15 cellular contexts compared by ENCODE assay signal in genomic region chr15:75705854-75706681, GRCh38. TPM values are rescaled to one million over a fixed set of nuclear protein-coding genes. Genes with fewer than 3 reads are reported as not detected.
A peak's percentile ranks its signal among the peaks of the same experiment; 100 is the strongest.
DNase-seq lines count a peak whose midpoint lies in the region; ATAC-seq, FAIRE-seq and TF ChIP-seq lines count a peak whose summit lies in the region.
"Had no signal": no experiment of that assay in that cellular context is flagged by ENCODE, and none has a peak within 500 bp of the region (broad histone marks: within the 10 kb centered on the region; RNA-seq: fewer than 3 reads in every experiment).

No MANE protein-coding gene starts in this region.

- TF ChIP-seq EP300 in H1 (IDR thresholded peaks at IDR 0.05; ENCODE audit: borderline replicate concordance in 1 of 2, low read depth in 2 of 2, low read length in 2 of 2): no peak; a peak in 1 of 3 replicates

- H2BK15ac ChIP-seq in H1 (ENCODE audit: low read length) (peak overlapping the region; percentile 98), neuronal stem cell (ENCODE audit: low read length) (peak overlapping the region; percentile 59)

- H3K4me1 ChIP-seq in cardiac muscle cell (ENCODE audit: low read depth) (peaks cover 18% of the 10 kb centered on the region), H1 (replicated peaks in 1 of 4; ENCODE audit: control insufficient read depth in 3 of 4, insufficient read depth in 4 of 4, low read length in 3 of 4) (peaks cover 0 to 6% (median 1%) of the 10 kb centered on the region in 4 experiments; a peak in 3 of 7 replicates), neuronal stem cell (ENCODE audit: control insufficient read depth in 2 of 2, insufficient read depth in 1 of 2, low read depth in 1 of 2, low read length in 2 of 2) (peaks cover 0 to 8% of the 10 kb centered on the region in 2 donors), vagina (peaks cover 60% of the 10 kb centered on the region)

- H3K23me2 ChIP-seq in H1 (ENCODE audit: low read depth, low read length): no peaks in the 10 kb centered on the region

- H3K14ac ChIP-seq in H1 (ENCODE audit: insufficient read length) (no peak overlapping the region), neuronal stem cell (ENCODE audit: low read length) (peak overlapping the region; percentile 75)

- H3K27me3 ChIP-seq in cardiac muscle cell: no peaks in the 10 kb centered on the region
- no peaks in the 10 kb centered on the region for H3K27me3 ChIP-seq in H1 (replicated peaks in 1 of 4; ENCODE audit: control insufficient read depth in 3 of 4, extremely low read depth in 1 of 4, insufficient read depth in 3 of 4, low read length in 3 of 4)
- H3K27me3 ChIP-seq in neuronal stem cell (ENCODE audit: control insufficient read depth in 3 of 3, insufficient read depth in 3 of 3, low read depth in 1 of 3, low read length in 3 of 3): peaks cover 0 to 8% (median 0%) of the 10 kb centered on the region in 3 experiments
- H3K27me3 ChIP-seq in vagina: no peaks in the 10 kb centered on the region
- H3K27me3 ChIP-seq: testis had no signal

- H2AFZ ChIP-seq in H1 (ENCODE audit: low read length) (no peak overlapping the region), neuronal stem cell (ENCODE audit: low read length) (peak overlapping the region; percentile 83)

- no peak for FAIRE-seq in H1 (lab: Jason Lieb, UNC)

- peak overlapping the region; percentile 86 for H3K27ac ChIP-seq in cardiac muscle cell
- H3K27ac ChIP-seq in H1 (ENCODE audit: low read depth, low read length): no peak overlapping the region; the same call in 1 of the 2 replicates
- H3K27ac ChIP-seq in neuronal stem cell (replicated peaks; ENCODE audit: low read length): no peak overlapping the region
- peak overlapping the region; percentile 84 for H3K27ac ChIP-seq in vagina
- H3K27ac ChIP-seq: testis had no signal

- no peak for TF ChIP-seq CTCF in cardiac muscle cell (IDR thresholded peaks at IDR 0.05; ENCODE audit: low read depth, low read length)
- TF ChIP-seq CTCF in H1 (IDR thresholded peaks at IDR 0.05; ENCODE audit: control extremely low read depth in 1 of 3, insufficient read depth in 1 of 3, low read depth in 1 of 3, low read length in 3 of 3): no peak
- TF ChIP-seq CTCF in vagina (IDR thresholded peaks at IDR 0.05): no peak

- H3K18ac ChIP-seq in H1 (ENCODE audit: extremely low read depth, low read length): peak overlapping the region; percentile 78; the same call in 1 of the 2 replicates
- peak overlapping the region; percentile 76 for H3K18ac ChIP-seq in neuronal stem cell (ENCODE audit: low read length)

- H3K56ac ChIP-seq in H1 (replicated peaks; ENCODE audit: insufficient read length, low read depth, low read length): no peak overlapping the region

- POLR2A ChIA-PET in H1 (lab: Charles Lee; ENCODE audit: partially characterized antibody): interaction anchor here (0.6 to 2.3 kb wide), 3 partner anchors 17 to 329 kb away, joined by 3 to 7 read pairs (median 5); a partner anchor contains a TSS

- H3K4me3 ChIP-seq in cardiac muscle cell: no peak overlapping the region
- no peak overlapping the region for H3K4me3 ChIP-seq in H1 (ENCODE audit: extremely low read depth in 1 of 4, insufficient read depth in 2 of 4, low read depth in 3 of 4, low read length in 4 of 4)
- H3K4me3 ChIP-seq in neuronal stem cell (ENCODE audit: low read length in 2 of 2): peak overlapping the region in 1 of 2 donors; percentile 34
- no peak overlapping the region for H3K4me3 ChIP-seq in vagina
- H3K4me3 ChIP-seq: testis had no signal

- TF ChIP-seq RAD21 in H1 (IDR thresholded peaks at IDR 0.05 in 1 of 2, conservative IDR thresholded peaks at IDR 0.05 in 1 of 2; ENCODE audit: low read depth in 2 of 2, low read length in 2 of 2): no peak

- no peak for TF ChIP-seq POLR2A in H1 (IDR thresholded peaks at IDR 0.05; ENCODE audit: control extremely low read depth in 1 of 2, low read depth in 2 of 2, low read length in 2 of 2)
- TF ChIP-seq POLR2A in vagina (IDR thresholded peaks at IDR 0.05): no peak

- H3K23ac ChIP-seq in H1 (ENCODE audit: insufficient read length): no peak overlapping the region
- H3K23ac ChIP-seq in neuronal stem cell (ENCODE audit: low read depth, low read length, poor library complexity): no peak overlapping the region

- DNase-seq in cardiac muscle cell (ENCODE audit: low read depth in 1 of 2, low spot score in 1 of 2) (peak in 1 of 2 donors; percentile 32), left cardiac atrium (no peak), H1 (ENCODE audit: low read depth in 1 of 2, low spot score in 2 of 2) (no peak), neuronal stem cell (ENCODE audit: low spot score) (no peak), vagina (ENCODE audit: extremely low spot score in 2 of 2) (no peak), NK-92 (lab: John Stamatoyannopoulos, UW; ENCODE audit: unreplicated experiment) (no peak), GDM1 (lab: John Stamatoyannopoulos, UW) (no peak), NCI-H2227 treated with DMSO at 0.1 percent for 48 hours (lab: John Stamatoyannopoulos, UW) (no peak)
- DNase-seq: activated CD4-positive, alpha-beta T cell treated with anti-CD3 and anti-CD28 coated beads for 48 hours; activated T-cell treated with anti-CD3 and anti-CD28 coated beads, Interleukin-2, amount 50 U/mL, for 4 hours; CD4-positive, alpha-beta T cell; mammary epithelial cell; MM.1S; occipital lobe; testis had no signal

- CTCF ChIA-PET in H1 (lab: Charles Lee; ENCODE audit: partially characterized antibody): interaction anchor here (0.5 to 1.4 kb wide), 7 partner anchors 12 to 196 kb away, joined by 3 to 5 read pairs (median 4); no protein-coding TSS in a partner anchor

- H3K9me3 ChIP-seq in cardiac muscle cell (ENCODE audit: low read depth) (no peaks in the 10 kb centered on the region), H1 (ENCODE audit: insufficient read depth in 2 of 2, low read depth in 1 of 2, low read length in 1 of 2) (no peaks in the 10 kb centered on the region), neuronal stem cell (replicated peaks in 1 of 2; ENCODE audit: control insufficient read depth in 2 of 2, insufficient read depth in 1 of 2, low read depth in 1 of 2, low read length in 2 of 2) (no peaks in the 10 kb centered on the region), vagina (no peaks in the 10 kb centered on the region)
- H3K9me3 ChIP-seq: testis had no signal

- no peak overlapping the region for H2BK120ac ChIP-seq in H1 (replicated peaks; ENCODE audit: low read depth, low read length)
- no peak overlapping the region for H2BK120ac ChIP-seq in neuronal stem cell (ENCODE audit: low read depth, low read length)

- ATAC-seq in left cardiac atrium: no peak
- ATAC-seq: activated T-cell treated with anti-CD3 and anti-CD28 coated beads, Interleukin-2, amount 50 U/mL, for 4 hours had no signal

- H4K91ac ChIP-seq in H1 (replicated peaks; ENCODE audit: insufficient read length, low read length) (no peak overlapping the region), neuronal stem cell (ENCODE audit: low read depth, low read length, poor library complexity) (no peak overlapping the region)

- H3K4me2 ChIP-seq in H1 (ENCODE audit: insufficient read depth in 1 of 2, low read depth in 2 of 2, low read length in 2 of 2): no peak overlapping the region
- no peak overlapping the region for H3K4me2 ChIP-seq in neuronal stem cell (ENCODE audit: insufficient read depth, low read length, poor library complexity, severe bottlenecking)

- H4K8ac ChIP-seq in H1 (ENCODE audit: extremely low read depth, insufficient read depth, low read length) (no peak overlapping the region; the same call in 1 of the 2 replicates), neuronal stem cell (ENCODE audit: low read depth, low read length) (peak overlapping the region; percentile 86)

- peaks cover 0 to 4% of the 10 kb centered on the region in 2 experiments for H4K20me1 ChIP-seq in H1 (replicated peaks in 1 of 2; ENCODE audit: control insufficient read depth in 1 of 2, insufficient read depth in 2 of 2, low read length in 2 of 2)

- H3K79me1 ChIP-seq in H1 (ENCODE audit: low read depth, low read length) (no peaks in the 10 kb centered on the region), neuronal stem cell (ENCODE audit: low read depth, low read length) (no peaks in the 10 kb centered on the region)

- peak overlapping the region; percentile 87; the same call in 1 of the 2 replicates for H2BK12ac ChIP-seq in H1 (ENCODE audit: low read depth, low read length)
- no peak overlapping the region for H2BK12ac ChIP-seq in neuronal stem cell (ENCODE audit: low read length)

- H3K9ac ChIP-seq in H1 (replicated peaks in 1 of 4; ENCODE audit: extremely low read depth in 1 of 4, low read depth in 3 of 4, low read length in 3 of 4) (no peak overlapping the region), neuronal stem cell (ENCODE audit: low read depth, low read length, poor library complexity) (peak overlapping the region; percentile 14)

- H2BK20ac ChIP-seq in H1 (ENCODE audit: low read length): peak overlapping the region; percentile 95

- no peaks in the 10 kb centered on the region for H3K36me3 ChIP-seq in cardiac muscle cell
- H3K36me3 ChIP-seq in H1 (ENCODE audit: control insufficient read depth in 2 of 4, insufficient read depth in 4 of 4, low read length in 3 of 4): no peaks in the 10 kb centered on the region
- no peaks in the 10 kb centered on the region for H3K36me3 ChIP-seq in neuronal stem cell (replicated peaks in 1 of 2; ENCODE audit: control insufficient read depth in 2 of 2, insufficient read depth in 2 of 2, low read length in 2 of 2)
- no peaks in the 10 kb centered on the region for H3K36me3 ChIP-seq in vagina

- H4K5ac ChIP-seq in H1 (ENCODE audit: insufficient read length, low read depth, low read length): no peak overlapping the region

- no peaks in the 10 kb centered on the region for H3K79me2 ChIP-seq in H1 (ENCODE audit: control insufficient read depth in 1 of 2, insufficient read depth in 2 of 2, low read length in 2 of 2)

- H2BK5ac ChIP-seq in H1 (ENCODE audit: low read depth, low read length) (peak overlapping the region; percentile 56), neuronal stem cell (ENCODE audit: low read length) (no peak overlapping the region)

- intact Hi-C loops in left cardiac atrium (cut with DNase I) (no loop called here), vagina (cut with DNase I) (no loop called here)

- WGBS in H1 (ENCODE audit: extremely low coverage in 1 of 2, insufficient coverage in 1 of 2, insufficient read length in 1 of 2, insufficient replicate concordance in 2 of 2, low coverage in 1 of 2, low lambda C conversion rate in 2 of 2, missing lambda C conversion rate in 1 of 2), 2 experiments: 84% methylated on average over 13 of the region's 14 CpGs; no CpG with 5 or more reads in 1 of the 2 experiments
- WGBS in neuronal stem cell (ENCODE audit: extremely low coverage in 2 of 2, insufficient read length in 2 of 2, insufficient replicate concordance in 1 of 2), 2 donors: no CpG with 5 or more reads among the region's 14 CpGs

- peak overlapping the region; percentile 95; the same call in 1 of the 2 replicates for H2AK5ac ChIP-seq in H1 (ENCODE audit: low read depth, low read length)
- H2AK5ac ChIP-seq in neuronal stem cell (ENCODE audit: low read depth, low read length): peak overlapping the region; percentile 3

- H3K4ac ChIP-seq in H1 (replicated peaks; ENCODE audit: insufficient read length, low read depth, low read length) (peak overlapping the region; percentile 69), neuronal stem cell (ENCODE audit: low read length) (no peak overlapping the region)

RNA-seq across cellular contexts. Expression of gene CSPG4, which starts 6.6 kb away (rescaled TPM):
- total RNA-seq in cardiac muscle cell (17.2 and 30.6 TPM in 2 replicates), left cardiac atrium (10 to 100 TPM; 16.8 to 27.6 TPM), vagina (23.1 TPM)
- polyA plus RNA-seq in cardiac muscle cell (7.1 and 12.1 TPM in 2 replicates), H1 (2011; rRNA removed) (1.4 and 1.9 TPM in 2 replicates)
- 3.0 and 3.2 TPM in 2 replicates for total RNA-seq in H1 (2021; fragmentation: NEBNext Ultra II Directional; extraction: Animal tissue kit (Norgen Biotek cat#: 25700))
- 1.0 TPM for polyA plus RNA-seq in H1 (2011; cell fraction: cytosol; rRNA removed)
- polyA plus RNA-seq in H1 (2011; cell fraction: nucleus; rRNA removed): 4.7 TPM
- 1.5 to 3.6 TPM (median 2.6 TPM) in 4 replicates for polyA plus RNA-seq in H1 (2012, experiment 1 of 2)
- 1.6 TPM for polyA plus RNA-seq in H1 (2012, experiment 2 of 2)
- polyA plus RNA-seq in H1 (2013, experiment 1 of 2): 3.1 TPM
- polyA plus RNA-seq in H1 (2013, experiment 2 of 2): 2.0 TPM
- polyA minus RNA-seq in H1 (2011; rRNA and poly(A)+ RNA removed): 2.5 and 3.3 TPM in 2 replicates
- polyA minus RNA-seq in H1 (2011; cell fraction: cytosol; rRNA and poly(A)+ RNA removed): 2.3 TPM
- 3.6 TPM for polyA minus RNA-seq in H1 (2011; cell fraction: nucleus; rRNA and poly(A)+ RNA removed)
- polyA plus RNA-seq in neuronal stem cell (2013, experiment 1 of 2): 0.11 TPM
- polyA plus RNA-seq in neuronal stem cell (2013, experiment 2 of 2): 0.10 TPM
- total RNA-seq: CD4-positive, alpha-beta T cell had no signal

RNA-seq across cellular contexts. Expression of gene SNX33, which starts 58.4 kb away (rescaled TPM):
- total RNA-seq in cardiac muscle cell (14.0 and 17.1 TPM in 2 replicates), left cardiac atrium (10 to 100 TPM; 14.3 to 17.0 TPM), vagina (23.6 TPM)
- polyA plus RNA-seq in cardiac muscle cell (9.5 and 12.5 TPM in 2 replicates), H1 (2011; rRNA removed) (14.3 and 15.7 TPM in 2 replicates)
- 22.9 and 24.8 TPM in 2 replicates for total RNA-seq in H1 (2021; fragmentation: NEBNext Ultra II Directional; extraction: Animal tissue kit (Norgen Biotek cat#: 25700))
- 11.5 TPM for polyA plus RNA-seq in H1 (2011; cell fraction: cytosol; rRNA removed)
- polyA plus RNA-seq in H1 (2011; cell fraction: nucleus; rRNA removed): 25.7 TPM
- 17.5 to 20.7 TPM (median 18.6 TPM) in 4 replicates for polyA plus RNA-seq in H1 (2012, experiment 1 of 2)
- 13.9 TPM for polyA plus RNA-seq in H1 (2012, experiment 2 of 2)
- 10.5 TPM for polyA plus RNA-seq in H1 (2013, experiment 1 of 2)
- 11.4 TPM for polyA plus RNA-seq in H1 (2013, experiment 2 of 2)
- 21.0 and 25.5 TPM in 2 replicates for polyA minus RNA-seq in H1 (2011; rRNA and poly(A)+ RNA removed)
- 17.4 TPM for polyA minus RNA-seq in H1 (2011; cell fraction: cytosol; rRNA and poly(A)+ RNA removed)
- polyA minus RNA-seq in H1 (2011; cell fraction: nucleus; rRNA and poly(A)+ RNA removed): 21.6 TPM
- 9.8 TPM for polyA plus RNA-seq in neuronal stem cell (2013, experiment 1 of 2)
- 10.7 TPM for polyA plus RNA-seq in neuronal stem cell (2013, experiment 2 of 2)

Comparison
In these comparisons a context has a peak if more than half of its experiments do, and no peak if none do; other contexts are left out.
1. H3K27ac ChIP-seq: peak in cardiac muscle cell (single experiment) and vagina (single experiment); none in H1 (single experiment) and neuronal stem cell (single experiment).